Comparison of ENCODE assay signal across 8 cellular contexts in genomic region chr1:25922633-25923567, GRCh38. TPM values are rescaled to one million over a fixed set of nuclear protein-coding genes. Genes with fewer than 3 reads are reported as not detected.
DNase-seq lines count a peak whose midpoint lies in the region; ATAC-seq, FAIRE-seq and TF ChIP-seq lines count a peak whose summit lies in the region.

No MANE protein-coding gene starts in this region.

- H3K9ac ChIP-seq in kidney (ENCODE audit: low read length in 2 of 2): peak overlapping the region in 1 of 2 donors; percentile 77

- no peak for FAIRE-seq in kidney (lab: Jason Lieb, UNC)
- FAIRE-seq in small intestine (lab: Jason Lieb, UNC): no peak

- no peaks in the 10 kb centered on the region for H3K9me3 ChIP-seq in BE2C
- H3K9me3 ChIP-seq in kidney (ENCODE audit: control insufficient read depth in 1 of 2, low read length in 2 of 2): no peaks in the 10 kb centered on the region
- no peaks in the 10 kb centered on the region for H3K9me3 ChIP-seq in small intestine (ENCODE audit: control insufficient read depth, low read depth)

- H3K4me1 ChIP-seq in BE2C (peaks cover 6% of the 10 kb centered on the region), kidney (ENCODE audit: control insufficient read depth in 1 of 2, insufficient read depth in 1 of 2, low read depth in 1 of 2, low read length in 2 of 2) (no peaks in the 10 kb centered on the region), small intestine (ENCODE audit: control insufficient read depth in 2 of 2, insufficient read depth in 1 of 2, low read depth in 1 of 2, low read length in 1 of 2) (peaks cover 0 to 2% of the 10 kb centered on the region in 2 donors)

- H3K27me3 ChIP-seq in BE2C: no peaks in the 10 kb centered on the region
- no peaks in the 10 kb centered on the region for H3K27me3 ChIP-seq in small intestine (ENCODE audit: control insufficient read depth in 2 of 2, insufficient read depth in 2 of 2, low read length in 2 of 2)

- ATAC-seq in HG02973 (IDR thresholded peaks at IDR 0.05; ENCODE audit: unreplicated experiment) (no peak), GM21723 (IDR thresholded peaks at IDR 0.05; ENCODE audit: unreplicated experiment) (no peak)

- H3K36me3 ChIP-seq in BE2C (no peaks in the 10 kb centered on the region), kidney (ENCODE audit: control insufficient read depth in 1 of 2, insufficient read depth in 2 of 2, low read length in 2 of 2) (no peaks in the 10 kb centered on the region), small intestine (ENCODE audit: control insufficient read depth in 2 of 2, insufficient read depth in 2 of 2, low read length in 2 of 2) (no peaks in the 10 kb centered on the region)

- TF ChIP-seq CTCF in BE2C (IDR thresholded peaks at IDR 0.05; ENCODE audit: low read depth, low read length): no peak
- TF ChIP-seq CTCF in WI38 (IDR thresholded peaks at IDR 0.05; ENCODE audit: low read depth, low read length): no peak
- TF ChIP-seq CTCF in kidney (IDR thresholded peaks at IDR 0.05; ENCODE audit: borderline replicate concordance, extremely low read depth, insufficient read depth): no peak

- H3K4me3 ChIP-seq in BE2C (ENCODE audit: low read depth, low read length): peak overlapping the region; percentile 53
- peak overlapping the region; percentile 50 for H3K4me3 ChIP-seq in WI38 (ENCODE audit: low read depth, low read length)
- peak overlapping the region; percentile 63 to 70 for H3K4me3 ChIP-seq in kidney (ENCODE audit: low read length in 2 of 2)
- peak overlapping the region; percentile 27 to 50 for H3K4me3 ChIP-seq in small intestine (ENCODE audit: low read depth in 1 of 2, low read length in 2 of 2)

- WGBS in small intestine, 3 donors: 0 to 2% (median 1%) methylated on average over 55 to 69 of the region's 69 CpGs

- DNase-seq in BE2C (peak; percentile 63), HuH-7.5 (ENCODE audit: low spot score) (peak; percentile 17), kidney (peak; percentile 86), small intestine (peak; percentile 37)
- peak; percentile 58 for DNase-seq in central memory CD4-positive, alpha-beta T cell

- H3K27ac ChIP-seq in kidney (ENCODE audit: low read depth in 2 of 2, low read length in 2 of 2): peak overlapping the region; percentile 13 to 34
- peak overlapping the region in 1 of 2 donors; percentile 53 for H3K27ac ChIP-seq in small intestine (ENCODE audit: low read depth in 1 of 2, low read length in 1 of 2)

- intact Hi-C loops in kidney (cut with DNase I): no loop called here

RNA-seq across cellular contexts. Expression of gene STMN1, which starts 16.7 kb away (rescaled TPM):
- 259 TPM for polyA plus RNA-seq in BE2C (2012; ENCODE audit: insufficient read depth, insufficient read length, low read depth)
- total RNA-seq in kidney: 50.4 TPM
- polyA plus RNA-seq in kidney (ENCODE audit: insufficient read depth, low read depth, low replicate concordance) (101 TPM), small intestine (100 to 1,000 TPM in 1 of 3 donors, 10 to 100 TPM in 2; 30.9 to 248 (median 37.3) TPM)

RNA-seq across cellular contexts. Expression of gene PAQR7, which starts 47.4 kb away (rescaled TPM):
- polyA plus RNA-seq in BE2C (2012; ENCODE audit: insufficient read depth, insufficient read length, low read depth): 3.8 TPM
- 52.0 TPM for total RNA-seq in kidney
- 30.2 TPM for polyA plus RNA-seq in kidney (ENCODE audit: insufficient read depth, low read depth, low replicate concordance)
- 10 to 100 TPM; 10.2 to 53.9 (median 23.5) TPM for polyA plus RNA-seq in small intestine

Comparison
In these comparisons a context has a peak if more than half of its experiments do, and no peak if none do; other contexts are left out.
1. DNase-seq: peak in every context shown above with its lines; median percentile 86 in kidney; 63 in BE2C; 58 in central memory CD4-positive, alpha-beta T cell; 37 in small intestine; 17 in HuH-7.5.